In genomic region chr15:63915209-63915887, GRCh38 we compare ENCODE assay signal across 15 cellular contexts.
DNase-seq lines count a peak whose midpoint lies in the region; FAIRE-seq and TF ChIP-seq lines count a peak whose summit lies in the region.
"Had no signal": no experiment of that assay in that cellular context is flagged by ENCODE, and none has a peak within 500 bp of the region (broad histone marks: within the 10 kb centered on the region; RNA-seq: fewer than 3 reads in every experiment).

No MANE protein-coding gene starts in this region.

- H3K4me1 ChIP-seq in Karpas-422 (ENCODE audit: low read length) (peaks cover 52% of the 10 kb centered on the region), H1 (replicated peaks in 1 of 4; ENCODE audit: control insufficient read depth in 3 of 4, insufficient read depth in 4 of 4, low read length in 3 of 4) (peaks cover 0 to 18% (median 7%) of the 10 kb centered on the region in 4 experiments; a peak in 5 of 7 replicates), trophoblast cell (ENCODE audit: control insufficient read depth in 1 of 2, insufficient read depth in 2 of 2, low read length in 2 of 2) (peaks cover 15 to 28% of the 10 kb centered on the region in 2 experiments), BE2C (no peaks in the 10 kb centered on the region)

- 0 out of 2 replicates have a peak overlapping the region, but pooled peaks have one; percentile 63 for H2BK15ac ChIP-seq in H1 (ENCODE audit: low read length)

- no peaks in the 10 kb centered on the region for H3K9me3 Mint-ChIP-seq in activated T-helper 1 cell treated with anti-CD3 and anti-CD28 coated beads, Interleukin-12 subunit alpha, Interleukin-12 subunit beta, Interleukin-2, Interleukin-4 antibody, amounts not matched to agents 30 ng/mL and 10 ng/mL and 1 ng/mL, durations not matched to agents 14 hours and 24 hours and 36 hours
- H3K9me3 Mint-ChIP-seq: activated naive CD4-positive, alpha-beta T cell treated with anti-CD3 and anti-CD28 coated beads, Interleukin-2, amount 10 ng/mL, durations not matched to agents 7 days and 5 days; CD8-positive, alpha-beta memory T cell; neural crest cell had no signal

- in situ Hi-C loops in GM13977 (cut with MboI; ENCODE audit: low pct_unique_long_range_greater_than_20kb, low sequenced_read_pairs, unreplicated experiment) = loop anchor here (25.0 kb wide), 1 partner anchor 97 kb away; no protein-coding TSS in a partner anchor

- H3K9ac ChIP-seq in Karpas-422 (ENCODE audit: low read length) = peak overlapping the region; percentile 58; the same call in 1 of the 2 replicates
- no peak overlapping the region for H3K9ac ChIP-seq in H1 (replicated peaks in 1 of 4; ENCODE audit: extremely low read depth in 1 of 4, low read depth in 3 of 4, low read length in 3 of 4)
- no peak overlapping the region for H3K9ac ChIP-seq in trophoblast cell (ENCODE audit: low read length)

- H3K79me1 ChIP-seq in H1 (ENCODE audit: low read depth, low read length) = no peaks in the 10 kb centered on the region
- no peaks in the 10 kb centered on the region for H3K79me1 ChIP-seq in trophoblast cell (ENCODE audit: low read length)

- DNase-seq in GM13977 (ENCODE audit: low spot score) (peak; percentile 68), Karpas-422 (peak; percentile 70), H1 (ENCODE audit: low read depth in 1 of 2, low spot score in 2 of 2) (no peak), trophoblast cell (no peak), caudate nucleus (lab: John Stamatoyannopoulos, UW) (no peak), BE2C (no peak), SK-N-DZ (ENCODE audit: low spot score) (no peak)
- DNase-seq in activated T-helper 1 cell treated with anti-CD3 and anti-CD28 coated beads, Interleukin-12 subunit alpha, Interleukin-12 subunit beta, Interleukin-2, Interleukin-4 antibody, amounts not matched to agents 30 ng/mL and 10 ng/mL and 1 ng/mL, durations not matched to agents 14 hours and 24 hours and 36 hours (ENCODE audit: low spot score) = no peak
- DNase-seq: activated naive CD4-positive, alpha-beta T cell treated with anti-CD3 and anti-CD28 coated beads, Interleukin-2, amount 10 ng/mL, durations not matched to agents 7 days and 5 days; CD8-positive, alpha-beta memory T cell; left colon; NCI-H446; stimulated activated CD4-positive, alpha-beta T cell treated with anti-CD3 and anti-CD28 coated beads, Interleukin-12 subunit alpha, Interleukin-12 subunit beta, amount 100 ng/mL, for 4 hours had no signal

- no peak overlapping the region for H2BK20ac ChIP-seq in H1 (ENCODE audit: low read length)

- H3K4me3 ChIP-seq in Karpas-422 (ENCODE audit: low read length) = no peak overlapping the region
- H3K4me3 ChIP-seq in H1 (ENCODE audit: extremely low read depth in 1 of 4, insufficient read depth in 2 of 4, low read depth in 3 of 4, low read length in 4 of 4) = no peak overlapping the region
- H3K4me3 ChIP-seq in trophoblast cell (ENCODE audit: low read depth, low read length) = no peak overlapping the region
- no peak overlapping the region for H3K4me3 ChIP-seq in BE2C (ENCODE audit: low read depth, low read length)
- H3K4me3 ChIP-seq: thoracic aorta had no signal

- no peak for TF ChIP-seq POLR2A in H1 (IDR thresholded peaks at IDR 0.05; ENCODE audit: control extremely low read depth in 1 of 2, low read depth in 2 of 2, low read length in 2 of 2)

- H3K9me2 ChIP-seq in Karpas-422 (replicated peaks; ENCODE audit: insufficient read depth, low read length) = no peaks in the 10 kb centered on the region

- H4K20me1 ChIP-seq in Karpas-422 (ENCODE audit: insufficient read depth, low read depth, low read length) (no peaks in the 10 kb centered on the region), H1 (replicated peaks in 1 of 2; ENCODE audit: control insufficient read depth in 1 of 2, insufficient read depth in 2 of 2, low read length in 2 of 2) (no peaks in the 10 kb centered on the region)

- H3K27ac Mint-ChIP-seq in activated T-helper 1 cell treated with anti-CD3 and anti-CD28 coated beads, Interleukin-12 subunit alpha, Interleukin-12 subunit beta, Interleukin-2, Interleukin-4 antibody, amounts not matched to agents 30 ng/mL and 10 ng/mL and 1 ng/mL, durations not matched to agents 14 hours and 24 hours and 36 hours = no peak overlapping the region
- H3K27ac Mint-ChIP-seq: activated naive CD4-positive, alpha-beta T cell treated with anti-CD3 and anti-CD28 coated beads, Interleukin-2, amount 10 ng/mL, durations not matched to agents 7 days and 5 days had no signal

- H3K4me2 ChIP-seq in Karpas-422 (ENCODE audit: low read depth, low read length, poor library complexity, severe bottlenecking) (peak overlapping the region; percentile 49), H1 (ENCODE audit: insufficient read depth in 1 of 2, low read depth in 2 of 2, low read length in 2 of 2) (no peak overlapping the region), trophoblast cell (ENCODE audit: low read length) (no peak overlapping the region)

- H3K27me3 ChIP-seq in Karpas-422 (ENCODE audit: low read length) (no peaks in the 10 kb centered on the region), H1 (replicated peaks in 1 of 4; ENCODE audit: control insufficient read depth in 3 of 4, extremely low read depth in 1 of 4, insufficient read depth in 3 of 4, low read length in 3 of 4) (no peaks in the 10 kb centered on the region), trophoblast cell (ENCODE audit: insufficient read depth, low read length) (no peaks in the 10 kb centered on the region), BE2C (no peaks in the 10 kb centered on the region)

- no peak overlapping the region for H3K56ac ChIP-seq in H1 (replicated peaks; ENCODE audit: insufficient read length, low read depth, low read length)

- H3K27ac ChIP-seq in Karpas-422 (ENCODE audit: low read length) = peak overlapping the region; percentile 88
- H3K27ac ChIP-seq in H1 (ENCODE audit: low read depth, low read length) = no peak overlapping the region
- no peak overlapping the region for H3K27ac ChIP-seq in trophoblast cell (ENCODE audit: low read depth, low read length)
- no peak overlapping the region for H3K27ac ChIP-seq in caudate nucleus (ENCODE audit: low read depth, low read length)
- H3K27ac ChIP-seq: thoracic aorta had no signal

- H3K23ac ChIP-seq in H1 (ENCODE audit: insufficient read length) (no peak overlapping the region), trophoblast cell (ENCODE audit: low read length) (no peak overlapping the region)

- H3K9me3 ChIP-seq in Karpas-422 (ENCODE audit: low read length) (no peaks in the 10 kb centered on the region), H1 (ENCODE audit: insufficient read depth in 2 of 2, low read depth in 1 of 2, low read length in 1 of 2) (no peaks in the 10 kb centered on the region), trophoblast cell (ENCODE audit: insufficient read depth, low read depth, low read length) (no peaks in the 10 kb centered on the region), BE2C (no peaks in the 10 kb centered on the region)
- H3K9me3 ChIP-seq: thoracic aorta had no signal

- 81% methylated on average over 3 of the region's 3 CpGs; no CpG with 5 or more reads in 1 of the 2 experiments for WGBS in H1 (ENCODE audit: extremely low coverage in 1 of 2, insufficient coverage in 1 of 2, insufficient read length in 1 of 2, insufficient replicate concordance in 2 of 2, low coverage in 1 of 2, low lambda C conversion rate in 2 of 2, missing lambda C conversion rate in 1 of 2), 2 experiments
- WGBS in trophoblast cell (ENCODE audit: extremely low coverage, insufficient coverage, insufficient read length) = no CpG with 5 or more reads among the region's 3 CpGs

- H2BK5ac ChIP-seq in H1 (ENCODE audit: low read depth, low read length) = no peak overlapping the region
- H2BK5ac ChIP-seq in trophoblast cell (ENCODE audit: low read depth, low read length, poor library complexity) = no peak overlapping the region

- no peaks in the 10 kb centered on the region for H3K23me2 ChIP-seq in H1 (ENCODE audit: low read depth, low read length)

- H4K8ac ChIP-seq in H1 (ENCODE audit: extremely low read depth, insufficient read depth, low read length) (no peak overlapping the region), trophoblast cell (ENCODE audit: low read depth, low read length) (no peak overlapping the region)

- no peak for FAIRE-seq in H1 (lab: Jason Lieb, UNC)

- H4K12ac ChIP-seq in trophoblast cell (ENCODE audit: low read depth, low read length) = no peak overlapping the region

- H3K27me3 Mint-ChIP-seq in activated T-helper 1 cell treated with anti-CD3 and anti-CD28 coated beads, Interleukin-12 subunit alpha, Interleukin-12 subunit beta, Interleukin-2, Interleukin-4 antibody, amounts not matched to agents 30 ng/mL and 10 ng/mL and 1 ng/mL, durations not matched to agents 14 hours and 24 hours and 36 hours (ENCODE audit: insufficient read depth) = peaks cover 3% of the 10 kb centered on the region

- H3K79me2 ChIP-seq in Karpas-422 (ENCODE audit: low read length) (no peaks in the 10 kb centered on the region), H1 (ENCODE audit: control insufficient read depth in 1 of 2, insufficient read depth in 2 of 2, low read length in 2 of 2) (no peaks in the 10 kb centered on the region), trophoblast cell (ENCODE audit: control insufficient read depth, insufficient read depth, low read length, poor library complexity) (no peaks in the 10 kb centered on the region)

- H2AK5ac ChIP-seq in H1 (ENCODE audit: low read depth, low read length) (no peak overlapping the region), trophoblast cell (ENCODE audit: low read length) (no peak overlapping the region)

- H3K36me3 ChIP-seq in Karpas-422 (ENCODE audit: insufficient read depth, low read length) (no peaks in the 10 kb centered on the region), H1 (ENCODE audit: control insufficient read depth in 2 of 4, insufficient read depth in 4 of 4, low read length in 3 of 4) (no peaks in the 10 kb centered on the region), trophoblast cell (ENCODE audit: control insufficient read depth in 1 of 2, insufficient read depth in 2 of 2, low read length in 2 of 2) (no peaks in the 10 kb centered on the region), BE2C (no peaks in the 10 kb centered on the region)
- H3K36me3 ChIP-seq: thoracic aorta had no signal

- H3K14ac ChIP-seq in H1 (ENCODE audit: insufficient read length) (no peak overlapping the region), trophoblast cell (ENCODE audit: low read length) (no peak overlapping the region)

- no peak overlapping the region for H4K91ac ChIP-seq in H1 (replicated peaks; ENCODE audit: insufficient read length, low read length)
- H4K91ac ChIP-seq in trophoblast cell (ENCODE audit: low read depth, low read length) = no peak overlapping the region

- no peak overlapping the region for H2BK120ac ChIP-seq in H1 (replicated peaks; ENCODE audit: low read depth, low read length)
- H2BK120ac ChIP-seq in trophoblast cell (ENCODE audit: insufficient read depth, low read length, poor library complexity) = no peak overlapping the region

- H3K18ac ChIP-seq in H1 (ENCODE audit: extremely low read depth, low read length) = no peak overlapping the region
- no peak overlapping the region for H3K18ac ChIP-seq in trophoblast cell (ENCODE audit: low read length)

- H3K4me3 Mint-ChIP-seq in activated T-helper 1 cell treated with anti-CD3 and anti-CD28 coated beads, Interleukin-12 subunit alpha, Interleukin-12 subunit beta, Interleukin-2, Interleukin-4 antibody, amounts not matched to agents 30 ng/mL and 10 ng/mL and 1 ng/mL, durations not matched to agents 14 hours and 24 hours and 36 hours = no peak overlapping the region
- H3K4me3 Mint-ChIP-seq: activated naive CD4-positive, alpha-beta T cell treated with anti-CD3 and anti-CD28 coated beads, Interleukin-2, amount 10 ng/mL, durations not matched to agents 7 days and 5 days; CD8-positive, alpha-beta memory T cell; neural crest cell had no signal

- H2BK12ac ChIP-seq in H1 (ENCODE audit: low read depth, low read length) = no peak overlapping the region
- H2BK12ac ChIP-seq in trophoblast cell (ENCODE audit: low read length) = peak overlapping the region; percentile 21

- H4K5ac ChIP-seq in H1 (ENCODE audit: insufficient read length, low read depth, low read length) = no peak overlapping the region

- TF ChIP-seq CTCF in GM13977 (IDR thresholded peaks at IDR 0.05; ENCODE audit: extremely low read depth, insufficient read depth, missing control alignments) (no peak), H1 (IDR thresholded peaks at IDR 0.05; ENCODE audit: control extremely low read depth in 1 of 3, insufficient read depth in 1 of 3, low read depth in 1 of 3, low read length in 3 of 3) (no peak), BE2C (IDR thresholded peaks at IDR 0.05; ENCODE audit: low read depth, low read length) (no peak)

- H3K36me3 Mint-ChIP-seq in activated T-helper 1 cell treated with anti-CD3 and anti-CD28 coated beads, Interleukin-12 subunit alpha, Interleukin-12 subunit beta, Interleukin-2, Interleukin-4 antibody, amounts not matched to agents 30 ng/mL and 10 ng/mL and 1 ng/mL, durations not matched to agents 14 hours and 24 hours and 36 hours (ENCODE audit: low read depth) = no peaks in the 10 kb centered on the region
- H3K36me3 Mint-ChIP-seq: activated naive CD4-positive, alpha-beta T cell treated with anti-CD3 and anti-CD28 coated beads, Interleukin-2, amount 10 ng/mL, durations not matched to agents 7 days and 5 days had no signal

- POLR2A ChIA-PET in H1 (lab: Charles Lee; ENCODE audit: partially characterized antibody) = no interaction called here

- H3K4ac ChIP-seq in H1 (replicated peaks; ENCODE audit: insufficient read length, low read depth, low read length) = no peak overlapping the region
- H3K4ac ChIP-seq in trophoblast cell (ENCODE audit: low read depth, low read length) = no peak overlapping the region

- intact Hi-C loops in activated T-helper 1 cell treated with anti-CD3 and anti-CD28 coated beads, Interleukin-12 subunit alpha, Interleukin-12 subunit beta, Interleukin-2, Interleukin-4 antibody, amounts not matched to agents 30 ng/mL and 10 ng/mL and 1 ng/mL, durations not matched to agents 14 hours and 24 hours and 36 hours (cut with micrococcal nuclease) = no loop called here

- CTCF ChIA-PET in H1 (lab: Charles Lee; ENCODE audit: partially characterized antibody) = interaction anchor here (0.6 to 2.6 kb wide), 13 partner anchors 9 to 156 kb away, joined by 3 to 16 read pairs (median 3); no protein-coding TSS in a partner anchor

- H2AFZ ChIP-seq in Karpas-422 (ENCODE audit: low read length) (peak overlapping the region; percentile 16; the same call in 1 of the 2 replicates), H1 (ENCODE audit: low read length) (no peak overlapping the region), trophoblast cell (ENCODE audit: insufficient read depth, low read length, poor library complexity) (no peak overlapping the region)

- peaks cover 17% of the 10 kb centered on the region for H3K4me1 Mint-ChIP-seq in activated T-helper 1 cell treated with anti-CD3 and anti-CD28 coated beads, Interleukin-12 subunit alpha, Interleukin-12 subunit beta, Interleukin-2, Interleukin-4 antibody, amounts not matched to agents 30 ng/mL and 10 ng/mL and 1 ng/mL, durations not matched to agents 14 hours and 24 hours and 36 hours (ENCODE audit: low read depth)

- no peak for TF ChIP-seq EP300 in H1 (IDR thresholded peaks at IDR 0.05; ENCODE audit: borderline replicate concordance in 1 of 2, low read depth in 2 of 2, low read length in 2 of 2)

- no peak; a peak in 1 of 4 replicates for TF ChIP-seq RAD21 in H1 (IDR thresholded peaks at IDR 0.05 in 1 of 2, conservative IDR thresholded peaks at IDR 0.05 in 1 of 2; ENCODE audit: low read depth in 2 of 2, low read length in 2 of 2)

Comparison
In these comparisons a context has a peak if more than half of its experiments do, and no peak if none do; other contexts are left out.
1. DNase-seq: peak in GM13977 (single experiment) and Karpas-422 (single experiment); none in H1 (0 of 2), trophoblast cell (0 of 2), caudate nucleus (0 of 61), BE2C (single experiment), SK-N-DZ (single experiment) and activated T-helper 1 cell treated with anti-CD3 and anti-CD28 coated beads, Interleukin-12 subunit alpha, Interleukin-12 subunit beta, Interleukin-2, Interleukin-4 antibody, amounts not matched to agents 30 ng/mL and 10 ng/mL and 1 ng/mL, durations not matched to agents 14 hours and 24 hours and 36 hours (single experiment).